Comparison of ENCODE assay signal across 8 cellular contexts in the genomic region with DNA sequence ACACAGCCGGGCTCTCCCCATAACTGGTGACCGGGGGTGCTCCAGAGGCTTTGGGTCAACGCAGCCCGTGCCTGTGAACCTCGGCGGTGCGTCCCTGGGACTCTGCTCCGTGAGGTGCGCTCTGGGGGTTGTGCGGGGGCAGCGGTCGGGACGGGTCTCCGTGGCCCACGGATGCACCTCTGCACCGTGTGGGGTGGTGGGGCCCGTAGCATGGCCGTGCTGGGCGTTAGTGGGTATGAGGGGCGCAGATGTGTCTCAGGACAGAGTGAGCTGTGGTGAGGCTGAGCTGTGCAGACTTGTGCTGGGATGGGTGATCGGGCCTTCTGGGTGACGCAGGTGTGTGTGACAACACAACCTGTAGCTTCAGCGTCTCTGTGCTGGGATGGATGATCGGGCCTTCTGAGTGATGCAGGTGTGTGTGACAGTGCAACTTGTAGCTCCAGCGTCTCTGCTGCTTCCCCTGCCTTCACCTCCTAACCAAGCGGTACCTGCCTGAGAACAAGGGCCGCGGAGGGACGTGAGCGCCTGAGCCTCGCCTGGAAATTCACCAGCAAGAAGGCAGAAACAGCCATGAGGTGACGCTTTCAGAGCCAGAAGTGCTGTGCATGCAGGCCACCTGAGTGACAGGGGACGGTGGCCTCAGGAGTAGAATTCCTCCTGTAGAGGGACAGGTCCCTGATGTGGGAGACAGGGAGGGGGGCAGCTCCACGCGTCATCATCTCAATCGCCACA. TPM values are rescaled to one million over a fixed set of nuclear protein-coding genes. Genes with fewer than 3 reads are reported as not detected.
A peak's percentile ranks its signal among the peaks of the same experiment; 100 is the strongest.
DNase-seq lines count a peak whose midpoint lies in the region; ATAC-seq and TF ChIP-seq lines count a peak whose summit lies in the region.

No MANE protein-coding gene starts in this region.

- intact Hi-C loops in breast epithelium (cut with DNase I; ENCODE audit: low total_unique reads) (no loop called here), lower leg skin (cut with DNase I; ENCODE audit: low total_unique reads) (no loop called here), transverse colon (cut with DNase I; ENCODE audit: low total_unique reads) (no loop called here)

- H3K36me3 ChIP-seq in breast epithelium (no peaks in the 10 kb centered on the region), transverse colon (no peaks in the 10 kb centered on the region)

- TF ChIP-seq CTCF in breast epithelium (IDR thresholded peaks at IDR 0.05) (no peak), lower leg skin (IDR thresholded peaks at IDR 0.05) (no peak), transverse colon (IDR thresholded peaks at IDR 0.05) (no peak)

- H3K27me3 ChIP-seq in breast epithelium (no peaks in the 10 kb centered on the region), transverse colon (no peaks in the 10 kb centered on the region)

- no peak for TF ChIP-seq EP300 in transverse colon (IDR thresholded peaks at IDR 0.05; ENCODE audit: low read depth)

- H3K4me3 ChIP-seq in breast epithelium = peak overlapping the region; percentile 53 to 89 (median 57)
- peak overlapping the region; percentile 70 for H3K4me3 ChIP-seq in lower leg skin (ENCODE audit: low read depth, poor library complexity, severe bottlenecking)
- H3K4me3 ChIP-seq in transverse colon = peak overlapping the region; percentile 35 to 63 (median 50)

- H3K27ac ChIP-seq in breast epithelium (peak overlapping the region; percentile 84 to 96), transverse colon (peak overlapping the region; percentile 72 to 85 (median 83))

- ATAC-seq in GM18907 (IDR thresholded peaks at IDR 0.05; ENCODE audit: unreplicated experiment) (peak; percentile 28), GM18868 (IDR thresholded peaks at IDR 0.05; ENCODE audit: unreplicated experiment) (no peak)

- 45 to 54% methylated on average over 22 to 32 of the region's 36 CpGs for WGBS in lower leg skin, 2 donors
- 51% methylated on average over 34 of the region's 36 CpGs; no CpG with 5 or more reads in 1 of the 2 donors for WGBS in transverse colon (ENCODE audit: low coverage in 1 of 2), 2 donors

- in situ Hi-C loops in transverse colon (cut with MboI; ENCODE audit: low pct_ligation_motif_present in 1 of 4, low pct_unique_long_range_greater_than_20kb in 1 of 4, low sequenced_read_pairs in 3 of 4) = no loop called here

- H3K4me1 ChIP-seq in breast epithelium (no peaks in the 10 kb centered on the region), transverse colon (peaks cover 0 to 3% (median 0%) of the 10 kb centered on the region in 4 donors)

- TF ChIP-seq POLR2A in breast epithelium (IDR thresholded peaks at IDR 0.05) = no peak
- no peak for TF ChIP-seq POLR2A in lower leg skin (IDR thresholded peaks at IDR 0.05)
- no peak for TF ChIP-seq POLR2A in transverse colon (IDR thresholded peaks at IDR 0.05)

- DNase-seq in HT-29 (ENCODE audit: low spot score) (peak; percentile 30), breast epithelium (ENCODE audit: low spot score in 2 of 2) (no peak), lower leg skin (ENCODE audit: low spot score in 2 of 2) (peak in 1 of 2 donors; percentile 87), transverse colon (no peak), NCI-H345 treated with DMSO at 0.1 percent for 48 hours (lab: John Stamatoyannopoulos, UW; ENCODE audit: unreplicated experiment) (no peak), RKO (ENCODE audit: low spot score) (no peak)

- H3K9me3 ChIP-seq in breast epithelium (no peaks in the 10 kb centered on the region), transverse colon (no peaks in the 10 kb centered on the region)

RNA-seq across cellular contexts. Expression of a gene that starts 0.6 kb away (rescaled TPM):
- total RNA-seq in HT-29 (2014; rRNA removed; shearing (Covaris generic)) = 3.9 and 4.6 TPM in 2 replicates
- total RNA-seq in breast epithelium = 10 to 100 TPM; 19.5 to 84.4 (median 46.5) TPM
- total RNA-seq in lower leg skin = 10 to 100 TPM; 17.6 to 28.0 (median 24.0) TPM
- total RNA-seq in transverse colon = 10 to 100 TPM in 1 of 4 donors, 1 to 10 TPM in 3; 3.7 to 15.7 (median 5.8) TPM
